In the genomic region with DNA sequence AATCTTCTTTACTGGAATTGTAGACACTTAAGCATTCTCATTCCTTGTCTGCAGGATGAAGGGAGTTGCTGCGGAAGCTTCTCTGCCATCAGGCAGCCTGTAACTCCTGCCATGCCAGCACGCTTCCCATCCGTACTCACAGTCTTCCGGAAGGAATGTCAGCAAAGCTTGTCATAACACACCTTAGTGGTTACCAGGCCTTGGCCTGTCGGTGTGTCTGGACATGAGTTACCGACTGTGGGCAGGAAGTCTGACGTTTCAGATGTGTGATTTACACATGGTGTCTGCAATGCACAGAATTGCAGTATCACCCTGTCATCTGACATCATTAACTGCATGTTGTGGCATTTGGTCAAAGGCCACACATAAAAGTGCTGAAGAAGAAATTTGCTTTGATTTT, we compare ENCODE assay signal across 20 cellular contexts.
DNase-seq lines count a peak whose midpoint lies in the region; ATAC-seq and TF ChIP-seq lines count a peak whose summit lies in the region.
"Had no signal": no experiment of that assay in that cellular context is flagged by ENCODE, and none has a peak within 500 bp of the region (broad histone marks: within the 10 kb centered on the region; RNA-seq: fewer than 3 reads in every experiment).

No MANE protein-coding gene starts in this region.

- H4K91ac ChIP-seq in IMR-90 (ENCODE audit: insufficient read depth, low read depth, low read length), result no peak overlapping the region

- no peak overlapping the region for H3K27ac Mint-ChIP-seq in nephron progenitor cell
- H3K27ac Mint-ChIP-seq: CD8-positive, alpha-beta T cell had no signal

- H3K4ac ChIP-seq in IMR-90 (ENCODE audit: low read depth, low read length), result no peak overlapping the region

- WGBS in IMR-90 (ENCODE audit: extremely low coverage in 2 of 2, insufficient read length in 1 of 2), 2 experiments, result no CpG with 5 or more reads among the region's 7 CpGs
- WGBS in esophagus squamous epithelium, 2 donors, result 29 to 49% methylated on average over 6 to 7 of the region's 7 CpGs

- H2BK120ac ChIP-seq in IMR-90 (ENCODE audit: low read depth, low read length), result no peak overlapping the region

- H3K27ac ChIP-seq in IMR-90 (ENCODE audit: insufficient read depth, low read length) (no peak overlapping the region), esophagus squamous epithelium (peak overlapping the region in 3 of 4 donors; percentile 50 to 75 (median 59))
- H3K27ac ChIP-seq: BLaER1 treated with 17β-estradiol and CSF1 and Interleukin-3, amounts not matched to agents 10 nM and 100 nM; SJSA1 had no signal

- H3K14ac ChIP-seq in IMR-90 (replicated peaks; ENCODE audit: low read depth, low read length), result no peak overlapping the region

- no peak overlapping the region for H3K23ac ChIP-seq in IMR-90 (ENCODE audit: low read depth, low read length)

- H3K4me3 Mint-ChIP-seq in nephron progenitor cell, result peak overlapping the region; percentile 32
- H3K4me3 Mint-ChIP-seq: CD8-positive, alpha-beta T cell had no signal

- no peaks in the 10 kb centered on the region for H4K20me1 ChIP-seq in IMR-90 (ENCODE audit: insufficient read depth, low read length)
- H4K20me1 ChIP-seq: BLaER1 treated with 17β-estradiol and CSF1 and Interleukin-3, amounts not matched to agents 10 nM and 100 nM had no signal

- no peak for DNase-seq in IMR-90
- peak; percentile 29 for DNase-seq in SW480 (ENCODE audit: low spot score)
- no peak for DNase-seq in esophagus squamous epithelium (lab: John Stamatoyannopoulos, UW)
- DNase-seq in nephron progenitor cell, result no peak
- no peak for DNase-seq in NCI-H2227 (lab: John Stamatoyannopoulos, UW; ENCODE audit: unreplicated experiment)
- no peak for DNase-seq in cardiac septum (ENCODE audit: low spot score)
- DNase-seq in germinal center (ENCODE audit: low spot score), result no peak
- DNase-seq in activated CD4-positive, CD25-positive, alpha-beta regulatory T cell (lab: John Stamatoyannopoulos, UW), result no peak
- DNase-seq: Calu3; CD8-positive, alpha-beta T cell; EL; GOT3; KBM-7; NCI-H1417 treated with DMSO at 0.1 percent for 48 hours; NCI-H187 treated with DMSO at 0.1 percent for 48 hours; NCI-H345; NCI-H524 treated with DMSO at 0.1 percent for 48 hours had no signal

- no peak for TF ChIP-seq POLR2A in IMR-90 (IDR thresholded peaks at IDR 0.05; ENCODE audit: low read depth, low read length)
- TF ChIP-seq POLR2A in esophagus squamous epithelium (IDR thresholded peaks at IDR 0.05), result no peak

- no peak overlapping the region for H2BK15ac ChIP-seq in IMR-90 (ENCODE audit: low read depth, low read length)

- POLR2A ChIA-PET in IMR-90 (lab: Charles Lee; ENCODE audit: unreplicated experiment), result no interaction called here

- H3K9me3 Mint-ChIP-seq in nephron progenitor cell, result no peaks in the 10 kb centered on the region
- H3K9me3 Mint-ChIP-seq: CD8-positive, alpha-beta T cell had no signal

- no peaks in the 10 kb centered on the region for H3K27me3 ChIP-seq in IMR-90 (ENCODE audit: control insufficient read depth, insufficient read depth, low read length)
- no peaks in the 10 kb centered on the region for H3K27me3 ChIP-seq in esophagus squamous epithelium
- H3K27me3 ChIP-seq: SJSA1 had no signal

- peak overlapping the region; percentile 56 for H2AFZ ChIP-seq in IMR-90 (replicated peaks; ENCODE audit: low read length, poor library complexity)

- H3K36me3 ChIP-seq in IMR-90 (ENCODE audit: control insufficient read depth, insufficient read depth, low read length), result no peaks in the 10 kb centered on the region
- no peaks in the 10 kb centered on the region for H3K36me3 ChIP-seq in esophagus squamous epithelium
- H3K36me3 ChIP-seq: BLaER1 treated with 17β-estradiol and CSF1 and Interleukin-3, amounts not matched to agents 10 nM and 100 nM; SJSA1 had no signal

- in situ Hi-C loops in IMR-90 (cut with MboI; ENCODE audit: low sequenced_read_pairs), result no loop called here

- H3K27me3 Mint-ChIP-seq in nephron progenitor cell (ENCODE audit: low read depth, poor library complexity), result peaks cover 11% of the 10 kb centered on the region

- CTCF ChIA-PET in IMR-90 (lab: Yijun Ruan, JAX), result no interaction called here

- no peaks in the 10 kb centered on the region for H3K9me1 ChIP-seq in IMR-90 (ENCODE audit: insufficient read depth, low read length)

- no peak overlapping the region for H4K8ac ChIP-seq in IMR-90 (ENCODE audit: low read depth in 2 of 2, low read length in 2 of 2)

- H3K4me1 Mint-ChIP-seq in nephron progenitor cell, result peaks cover 82% of the 10 kb centered on the region

- no peak overlapping the region for H3K4me2 ChIP-seq in IMR-90 (ENCODE audit: low read depth, low read length)
- H3K4me2 ChIP-seq: BLaER1 treated with 17β-estradiol and CSF1 and Interleukin-3, amounts not matched to agents 10 nM and 100 nM had no signal

- H3K9ac ChIP-seq in IMR-90 (ENCODE audit: low read depth, low read length), result no peak overlapping the region
- H3K9ac ChIP-seq: BLaER1 treated with 17β-estradiol and CSF1 and Interleukin-3, amounts not matched to agents 10 nM and 100 nM had no signal

- no peaks in the 10 kb centered on the region for H3K79me1 ChIP-seq in IMR-90 (ENCODE audit: low read depth in 1 of 2, low read length in 2 of 2)

- dilution Hi-C loops in IMR-90 (cut with HindIII; ENCODE audit: low sequenced_read_pairs, unreplicated experiment), result no loop called here

- no peak for ATAC-seq in IMR-90 (ENCODE audit: low read depth)
- ATAC-seq: CD8-positive, alpha-beta T cell; GM12878 had no signal

- no peak overlapping the region for H3K18ac ChIP-seq in IMR-90 (ENCODE audit: low read depth, low read length)

- H3K4me3 ChIP-seq in IMR-90 (ENCODE audit: insufficient read depth, low read depth, low read length) (no peak overlapping the region), esophagus squamous epithelium (no peak overlapping the region)
- H3K4me3 ChIP-seq: BLaER1 treated with 17β-estradiol and CSF1 and Interleukin-3, amounts not matched to agents 10 nM and 100 nM; GM12878; SJSA1 had no signal

- H4K5ac ChIP-seq in IMR-90 (ENCODE audit: low read depth, low read length), result no peak overlapping the region

- H3K9me3 ChIP-seq in IMR-90 (ENCODE audit: control insufficient read depth, insufficient read depth, low read length), result peaks cover 3% of the 10 kb centered on the region; the same call in 1 of the 2 replicates
- no peaks in the 10 kb centered on the region for H3K9me3 ChIP-seq in esophagus squamous epithelium
- H3K9me3 ChIP-seq: BLaER1 treated with 17β-estradiol and CSF1 and Interleukin-3, amounts not matched to agents 10 nM and 100 nM; SJSA1 had no signal

- no peak overlapping the region for H2AK9ac ChIP-seq in IMR-90 (replicated peaks; ENCODE audit: low read depth, low read length, poor library complexity)

- TF ChIP-seq CTCF in IMR-90 (conservative IDR thresholded peaks at IDR 0.05; ENCODE audit: low read depth, low read length) (no peak), esophagus squamous epithelium (IDR thresholded peaks at IDR 0.05) (no peak), nephron progenitor cell (IDR thresholded peaks at IDR 0.05) (no peak)

- no peak overlapping the region for H2BK20ac ChIP-seq in IMR-90 (ENCODE audit: low read depth, low read length)

- TF ChIP-seq RAD21 in IMR-90 (IDR thresholded peaks at IDR 0.05; ENCODE audit: low read length), result no peak

- BruUV-seq in IMR-90 (replicated peaks; lab: Mats Ljungman, UMichigan), result no TSS peak

- no peak overlapping the region for H2BK5ac ChIP-seq in IMR-90 (ENCODE audit: low read depth, low read length, poor library complexity, severe bottlenecking)

- H3K4me1 ChIP-seq in IMR-90 (ENCODE audit: control insufficient read depth, insufficient read depth, low read length) (no peaks in the 10 kb centered on the region), esophagus squamous epithelium (peaks cover 0 to 69% (median 42%) of the 10 kb centered on the region in 3 donors)
- H3K4me1 ChIP-seq: SJSA1 had no signal

- H2AK5ac ChIP-seq in IMR-90 (ENCODE audit: low read depth, low read length), result no peak overlapping the region

- intact Hi-C loops in IMR-90 (cut with micrococcal nuclease) (no loop called here), esophagus squamous epithelium (cut with DNase I) (no loop called here), cardiac septum (cut with DNase I) (no loop called here)

- no peak overlapping the region for H3K56ac ChIP-seq in IMR-90 (ENCODE audit: extremely low read depth, insufficient read depth, low read length)

- no peaks in the 10 kb centered on the region for H3K36me3 Mint-ChIP-seq in nephron progenitor cell (ENCODE audit: low read depth)
- H3K36me3 Mint-ChIP-seq: CD8-positive, alpha-beta T cell had no signal

TF ChIP-seq in IMR-90, 13 proteins besides CTCF, POLR2A, EP300 and RAD21 (continues in another document):
- no peak for TF ChIP-seq MAZ (IDR thresholded peaks at IDR 0.05; ENCODE audit: borderline replicate concordance, low read depth, low read length)
- no peak for TF ChIP-seq MAFK (IDR thresholded peaks at IDR 0.05; ENCODE audit: low read depth, low read length)
- TF ChIP-seq RCOR1 (IDR thresholded peaks at IDR 0.05; ENCODE audit: insufficient replicate concordance, low read length), result no peak
- TF ChIP-seq FOS (IDR thresholded peaks at IDR 0.05; ENCODE audit: low read depth, low read length), result no peak
- no peak for TF ChIP-seq SMC3 (IDR thresholded peaks at IDR 0.05; ENCODE audit: low read depth, low read length)
- TF ChIP-seq CHD1 (IDR thresholded peaks at IDR 0.05; ENCODE audit: low read depth, low read length), result no peak
- no peak for TF ChIP-seq BHLHE40 (IDR thresholded peaks at IDR 0.05; ENCODE audit: low read depth, low read length)
- TF ChIP-seq, protein P1, sequence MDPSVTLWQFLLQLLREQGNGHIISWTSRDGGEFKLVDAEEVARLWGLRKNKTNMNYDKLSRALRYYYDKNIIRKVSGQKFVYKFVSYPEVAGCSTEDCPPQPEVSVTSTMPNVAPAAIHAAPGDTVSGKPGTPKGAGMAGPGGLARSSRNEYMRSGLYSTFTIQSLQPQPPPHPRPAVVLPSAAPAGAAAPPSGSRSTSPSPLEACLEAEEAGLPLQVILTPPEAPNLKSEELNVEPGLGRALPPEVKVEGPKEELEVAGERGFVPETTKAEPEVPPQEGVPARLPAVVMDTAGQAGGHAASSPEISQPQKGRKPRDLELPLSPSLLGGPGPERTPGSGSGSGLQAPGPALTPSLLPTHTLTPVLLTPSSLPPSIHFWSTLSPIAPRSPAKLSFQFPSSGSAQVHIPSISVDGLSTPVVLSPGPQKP (IDR thresholded peaks at IDR 0.05; ENCODE audit: borderline replicate concordance, low read depth, low read length), result no peak
- TF ChIP-seq RFX5 (IDR thresholded peaks at IDR 0.05; ENCODE audit: low read depth, low read length), result no peak
- TF ChIP-seq CEBPB (IDR thresholded peaks at IDR 0.05; ENCODE audit: low read depth, low read length), result no peak
- no peak for TF ChIP-seq MXI1 (IDR thresholded peaks at IDR 0.05; ENCODE audit: borderline replicate concordance, low read depth, low read length)
- TF ChIP-seq NFE2L2 (IDR thresholded peaks at IDR 0.05; ENCODE audit: low read depth, low read length), result no peak
